Comparison of ENCODE assay signal across 2 cellular contexts in genomic region chr17:67837965-67838364, GRCh38.
TF ChIP-seq lines count a peak whose summit lies in the region.

No MANE protein-coding gene starts in this region.

TF ChIP-seq in SK-N-SH, 30 proteins besides CTCF, POLR2A, EP300 and RAD21:
- TF ChIP-seq PBX3 (IDR thresholded peaks at IDR 0.05) (no peak), SMC3 (IDR thresholded peaks at IDR 0.05; ENCODE audit: low read depth, low read length) (no peak), CHD2 (IDR thresholded peaks at IDR 0.05; ENCODE audit: low read length, partially characterized antibody) (no peak), MAX (IDR thresholded peaks at IDR 0.05; ENCODE audit: low read depth) (no peak), MXI1 (IDR thresholded peaks at IDR 0.05; ENCODE audit: low read depth, low read length) (no peak), POLR2AphosphoS5 (IDR thresholded peaks at IDR 0.05; ENCODE audit: low read depth, low read length) (no peak)

TF ChIP-seq in SK-N-SH treated with all-trans-retinoic acid at 6 μM for 48 hours, 23 proteins besides CTCF, POLR2A, EP300 and RAD21 (continued from another document):
- TF ChIP-seq POU6F1 (CRISPR knock-in tag; IDR thresholded peaks at IDR 0.05; ENCODE audit: borderline replicate concordance, low read depth) (no peak), ZNF8 (CRISPR knock-in tag; IDR thresholded peaks at IDR 0.05) (no peak), ZFP3 (CRISPR knock-in tag; IDR thresholded peaks at IDR 0.05) (no peak), ZNF70 (CRISPR knock-in tag; IDR thresholded peaks at IDR 0.05) (no peak), CSRNP3 (CRISPR knock-in tag; IDR thresholded peaks at IDR 0.05) (no peak), PATZ1 (CRISPR knock-in tag; IDR thresholded peaks at IDR 0.05; ENCODE audit: borderline replicate concordance) (no peak), SNAI2 (CRISPR knock-in tag; IDR thresholded peaks at IDR 0.05) (no peak), GLIS3 (CRISPR knock-in tag; IDR thresholded peaks at IDR 0.05) (no peak), CSDC2 (CRISPR knock-in tag; IDR thresholded peaks at IDR 0.05) (no peak), TOX (CRISPR knock-in tag; IDR thresholded peaks at IDR 0.05; ENCODE audit: borderline replicate concordance) (no peak), ISL1 (CRISPR knock-in tag; IDR thresholded peaks at IDR 0.05) (no peak)
TF ChIP-seq in SK-N-SH treated with all-trans-retinoic acid at 6 μM for 48 hours: peak in this region for 0.
